ENCODE assay signal across 34 cellular contexts in the genomic region with DNA sequence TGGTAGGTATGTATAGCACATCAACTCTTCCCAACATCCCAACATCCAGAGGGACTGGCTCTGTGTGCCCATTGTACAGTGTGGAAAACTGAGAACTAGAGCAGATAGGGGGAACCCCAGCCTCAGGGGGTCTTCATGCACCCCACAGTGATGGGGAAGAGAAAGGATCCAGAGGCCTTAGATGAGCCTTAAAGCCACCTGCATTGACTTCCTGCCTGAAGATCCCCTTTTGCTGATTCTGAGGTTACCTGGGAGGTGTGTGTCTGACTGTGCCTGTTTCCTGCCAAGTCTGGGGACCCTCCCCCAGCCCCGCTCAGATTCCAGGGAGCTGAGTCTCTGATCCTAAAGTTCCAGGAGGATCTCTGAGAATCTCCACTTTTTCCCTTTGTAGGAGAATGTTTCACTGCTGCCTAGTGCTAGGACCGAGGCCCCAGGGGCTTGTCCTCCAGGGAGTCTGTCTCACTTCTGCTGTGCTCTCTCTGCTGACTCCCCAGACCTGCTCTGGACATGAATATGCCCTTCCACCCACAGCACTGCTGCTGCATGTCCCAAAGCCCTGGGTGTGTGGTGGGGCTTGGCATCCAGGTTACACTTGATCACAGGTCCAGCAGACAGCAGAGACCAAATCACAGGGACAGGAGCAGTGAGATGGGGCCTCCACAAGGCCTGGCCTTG. TPM values are rescaled to one million over a fixed set of nuclear protein-coding genes. Genes with fewer than 3 reads are reported as not detected.
"Had no signal": no experiment of that assay in that cellular context is flagged by ENCODE, and none has a peak within 500 bp of the region (broad histone marks: within the 10 kb centered on the region; RNA-seq: fewer than 3 reads in every experiment).

No MANE protein-coding gene starts in this region.

- H3K27ac Mint-ChIP-seq: activated CD4-positive, alpha-beta memory T cell treated with anti-CD3 and anti-CD28 coated beads, Interleukin-2, amount 10 ng/mL, durations not matched to agents 7 days and 5 days; activated CD4-positive, alpha-beta T cell treated with anti-CD3 and anti-CD28 coated beads, Interleukin-2, amount 10 ng/mL, durations not matched to agents 24 days and 14 days; activated naive CD4-positive, alpha-beta T cell treated with anti-CD3 and anti-CD28 coated beads, Interleukin-2, amount 10 ng/mL, durations not matched to agents 7 days and 5 days; activated naive CD8-positive, alpha-beta T cell treated with anti-CD3 and anti-CD28 coated beads, Interleukin-2, amount 10 ng/mL, durations not matched to agents 7 days and 5 days; activated T-cell treated with anti-CD3 and anti-CD28 coated beads, Interleukin-2, amount 50 U/mL, for 24 hours; brain; mesothelial cell of epicardium; T-helper 1 cell treated with Interleukin-12 subunit alpha and Interleukin-12 subunit beta and Interleukin-4 antibody, amounts not matched to agents 30 μg/mL and 1 μg/mL, for 36 hours had no signal

- ATAC-seq: gastrocnemius medialis; left cardiac atrium; stimulated activated naive CD8-positive, alpha-beta T cell treated with anti-CD3 and anti-CD28 coated beads, Interleukin-15, Interleukin-2, amounts not matched to agents 100 U/mL and 50 U/mL, for 24 hours had no signal

- H3K4me1 ChIP-seq: ascending aorta, gastrocnemius medialis, right atrium auricular region, spleen, upper lobe of left lung, vagina had no signal

- H3K36me3 ChIP-seq: ascending aorta, cardiac muscle cell, gastrocnemius medialis, right atrium auricular region, spleen, thoracic aorta, upper lobe of left lung, vagina had no signal

- H3K4me3 Mint-ChIP-seq: activated CD4-positive, alpha-beta memory T cell treated with anti-CD3 and anti-CD28 coated beads, Interleukin-2, amount 10 ng/mL, durations not matched to agents 7 days and 5 days; activated CD4-positive, alpha-beta T cell treated with anti-CD3 and anti-CD28 coated beads, Interleukin-2, amount 10 ng/mL, durations not matched to agents 24 days and 14 days; activated naive CD4-positive, alpha-beta T cell treated with anti-CD3 and anti-CD28 coated beads, Interleukin-2, amount 10 ng/mL, durations not matched to agents 7 days and 5 days; activated naive CD8-positive, alpha-beta T cell treated with anti-CD3 and anti-CD28 coated beads, Interleukin-2, amount 10 ng/mL, durations not matched to agents 7 days and 5 days; activated T-cell treated with anti-CD3 and anti-CD28 coated beads, Interleukin-2, amount 50 U/mL, for 24 hours; brain; mesothelial cell of epicardium; naive B cell; T-helper 1 cell treated with Interleukin-12 subunit alpha and Interleukin-12 subunit beta and Interleukin-4 antibody, amounts not matched to agents 30 μg/mL and 1 μg/mL, for 36 hours had no signal

- H3K27ac ChIP-seq: ascending aorta, cardiac muscle cell, coronary artery, dorsolateral prefrontal cortex, gastrocnemius medialis, right atrium auricular region, spleen, thoracic aorta, upper lobe of left lung, vagina, VCaP had no signal

- H3K27me3 Mint-ChIP-seq: activated T-cell treated with anti-CD3 and anti-CD28 coated beads, Interleukin-2, amount 50 U/mL, for 24 hours had no signal

- DNase-seq: activated CD4-positive, alpha-beta memory T cell treated with anti-CD3 and anti-CD28 coated beads, Interleukin-2, amount 10 ng/mL, durations not matched to agents 7 days and 5 days; activated CD4-positive, alpha-beta T cell treated with anti-CD3 and anti-CD28 coated beads, Interleukin-2, amount 10 ng/mL, durations not matched to agents 24 days and 14 days; activated CD4-positive, CD25-positive, alpha-beta regulatory T cell treated with anti-CD3 and anti-CD28 coated beads, Interleukin-2, amount 50 U/mL, for 72 hours; activated CD8-positive, alpha-beta memory T cell treated with anti-CD3 and anti-CD28 coated beads, Interleukin-2, amount 50 U/mL, for 48 hours; activated gamma-delta T cell; activated naive CD4-positive, alpha-beta T cell treated with anti-CD3 and anti-CD28 coated beads, Interleukin-2, amount 10 ng/mL, durations not matched to agents 7 days and 5 days; activated naive CD8-positive, alpha-beta T cell treated with anti-CD3 and anti-CD28 coated beads, Interleukin-2, amount 10 ng/mL, durations not matched to agents 7 days and 5 days; activated T-cell treated with anti-CD3 and anti-CD28 coated beads, Interleukin-2, amount 50 U/mL, for 24 hours; dorsolateral prefrontal cortex; effector memory CD4-positive, alpha-beta T cell; erythroblast; gastrocnemius medialis; glutamatergic neuron; left cardiac atrium; naive B cell; occipital lobe; spleen; stimulated activated naive CD8-positive, alpha-beta T cell treated with anti-CD3 and anti-CD28 coated beads, Interleukin-15, Interleukin-2, amounts not matched to agents 100 U/mL and 50 U/mL, for 24 hours; T-helper 9 cell; upper lobe of left lung had no signal

- H3K36me3 Mint-ChIP-seq: activated naive CD4-positive, alpha-beta T cell treated with anti-CD3 and anti-CD28 coated beads, Interleukin-2, amount 10 ng/mL, durations not matched to agents 7 days and 5 days; activated naive CD8-positive, alpha-beta T cell treated with anti-CD3 and anti-CD28 coated beads, Interleukin-2, amount 10 ng/mL, durations not matched to agents 7 days and 5 days; brain; mesothelial cell of epicardium; naive B cell had no signal

- H3K4me3 ChIP-seq: ascending aorta, cardiac muscle cell, coronary artery, dorsolateral prefrontal cortex, gastrocnemius medialis, right atrium auricular region, spleen, thoracic aorta, upper lobe of left lung, vagina had no signal

- H3K27me3 ChIP-seq: ascending aorta, cardiac muscle cell, dorsolateral prefrontal cortex, gastrocnemius medialis, right atrium auricular region, upper lobe of left lung, vagina had no signal

- H3K9me3 Mint-ChIP-seq: activated CD4-positive, alpha-beta memory T cell treated with anti-CD3 and anti-CD28 coated beads, Interleukin-2, amount 10 ng/mL, durations not matched to agents 7 days and 5 days; activated CD4-positive, alpha-beta T cell treated with anti-CD3 and anti-CD28 coated beads, Interleukin-2, amount 10 ng/mL, durations not matched to agents 24 days and 14 days; activated naive CD4-positive, alpha-beta T cell treated with anti-CD3 and anti-CD28 coated beads, Interleukin-2, amount 10 ng/mL, durations not matched to agents 7 days and 5 days; activated naive CD8-positive, alpha-beta T cell treated with anti-CD3 and anti-CD28 coated beads, Interleukin-2, amount 10 ng/mL, durations not matched to agents 7 days and 5 days; activated T-cell treated with anti-CD3 and anti-CD28 coated beads, Interleukin-2, amount 50 U/mL, for 24 hours; mesothelial cell of epicardium; naive B cell; T-helper 1 cell treated with Interleukin-12 subunit alpha and Interleukin-12 subunit beta and Interleukin-4 antibody, amounts not matched to agents 30 μg/mL and 1 μg/mL, for 36 hours had no signal

- H3K4me1 Mint-ChIP-seq: activated CD4-positive, alpha-beta memory T cell treated with anti-CD3 and anti-CD28 coated beads, Interleukin-2, amount 10 ng/mL, durations not matched to agents 7 days and 5 days; activated CD4-positive, alpha-beta T cell treated with anti-CD3 and anti-CD28 coated beads, Interleukin-2, amount 10 ng/mL, durations not matched to agents 24 days and 14 days; activated naive CD4-positive, alpha-beta T cell treated with anti-CD3 and anti-CD28 coated beads, Interleukin-2, amount 10 ng/mL, durations not matched to agents 7 days and 5 days had no signal

- H3K9me3 ChIP-seq: ascending aorta, gastrocnemius medialis, right atrium auricular region, spleen, thoracic aorta, upper lobe of left lung, vagina had no signal

RNA-seq across cellular contexts. Expression of gene PGC, which starts 12.8 kb away (rescaled TPM):
- total RNA-seq: activated CD4-positive, alpha-beta memory T cell treated with anti-CD3 and anti-CD28 coated beads, Interleukin-2, amount 10 ng/mL, durations not matched to agents 7 days and 5 days; activated CD4-positive, alpha-beta T cell treated with anti-CD3 and anti-CD28 coated beads, Interleukin-2, amount 10 ng/mL, durations not matched to agents 24 days and 14 days; activated naive CD8-positive, alpha-beta T cell treated with anti-CD3 and anti-CD28 coated beads, Interleukin-2, amount 10 ng/mL, durations not matched to agents 7 days and 5 days; cardiac muscle cell; gastrocnemius medialis; left cardiac atrium; liver; mesothelial cell of epicardium; occipital lobe; pulmonary artery endothelial cell; right atrium auricular region; spleen; subcutaneous adipose tissue had no signal
- polyA plus RNA-seq: neural cell had no signal

RNA-seq across cellular contexts. Expression of gene PRICKLE4, which starts 20.5 kb away (rescaled TPM):
- total RNA-seq: activated CD4-positive, alpha-beta memory T cell treated with anti-CD3 and anti-CD28 coated beads, Interleukin-2, amount 10 ng/mL, durations not matched to agents 7 days and 5 days; activated CD4-positive, alpha-beta T cell treated with anti-CD3 and anti-CD28 coated beads, Interleukin-2, amount 10 ng/mL, durations not matched to agents 24 days and 14 days; activated naive CD8-positive, alpha-beta T cell treated with anti-CD3 and anti-CD28 coated beads, Interleukin-2, amount 10 ng/mL, durations not matched to agents 7 days and 5 days had no signal
